Comparison of ENCODE assay signal across 15 cellular contexts in genomic region chr6:29624520-29624961, GRCh38. TPM values are rescaled to one million over a fixed set of nuclear protein-coding genes. Genes with fewer than 3 reads are reported as not detected.
DNase-seq lines count a peak whose midpoint lies in the region; ATAC-seq and TF ChIP-seq lines count a peak whose summit lies in the region.
"Had no signal": no experiment of that assay in that cellular context is flagged by ENCODE, and none has a peak within 500 bp of the region (broad histone marks: within the 10 kb centered on the region; RNA-seq: fewer than 3 reads in every experiment).

No MANE protein-coding gene starts in this region.

- no peaks in the 10 kb centered on the region for H3K9me3 ChIP-seq in CD4-positive, alpha-beta memory T cell (ENCODE audit: control insufficient read depth in 1 of 2, low read length in 2 of 2)
- H3K9me3 ChIP-seq in T-helper 17 cell (ENCODE audit: control insufficient read depth, low read length, poor library complexity, severe bottlenecking) (no peaks in the 10 kb centered on the region), iPS-20b (ENCODE audit: insufficient read depth, low read depth, low read length) (no peaks in the 10 kb centered on the region)
- H3K9me3 ChIP-seq: SJSA1, upper lobe of right lung had no signal

- TF ChIP-seq CTCF in activated CD8-positive, alpha-beta T cell treated with anti-CD3 and anti-CD28 coated beads for 36 hours (IDR thresholded peaks at IDR 0.05), result no peak

- H3K4me1 Mint-ChIP-seq in CD4-positive, alpha-beta memory T cell, result peaks cover 12 to 33% (median 19%) of the 10 kb centered on the region in 4 donors
- peaks cover 50% of the 10 kb centered on the region for H3K4me1 Mint-ChIP-seq in T-helper 17 cell
- peaks cover 11% of the 10 kb centered on the region for H3K4me1 Mint-ChIP-seq in activated CD8-positive, alpha-beta T cell treated with anti-CD3 and anti-CD28 coated beads for 36 hours (ENCODE audit: low read depth)

- H3K27me3 Mint-ChIP-seq in CD4-positive, alpha-beta memory T cell, result no peaks in the 10 kb centered on the region
- no peaks in the 10 kb centered on the region for H3K27me3 Mint-ChIP-seq in T-helper 17 cell
- no peaks in the 10 kb centered on the region for H3K27me3 Mint-ChIP-seq in activated CD8-positive, alpha-beta T cell treated with anti-CD3 and anti-CD28 coated beads for 36 hours
- H3K27me3 Mint-ChIP-seq: effector memory CD8-positive, alpha-beta T cell had no signal

- DNase-seq in CD4-positive, alpha-beta memory T cell, result no peak
- DNase-seq in T-helper 17 cell, result no peak
- DNase-seq in activated CD8-positive, alpha-beta T cell treated with anti-CD3 and anti-CD28 coated beads for 36 hours, result no peak
- no peak for DNase-seq in NCI-H226
- DNase-seq: ACHN; activated naive CD4-positive, alpha-beta T cell treated with anti-CD3 and anti-CD28 coated beads for 36 hours; effector memory CD8-positive, alpha-beta T cell; foreskin keratinocyte; upper lobe of right lung had no signal

- no peaks in the 10 kb centered on the region for H3K36me3 ChIP-seq in CD4-positive, alpha-beta memory T cell (ENCODE audit: insufficient read depth, low read length)
- peaks cover 50% of the 10 kb centered on the region for H3K36me3 ChIP-seq in iPS-20b (ENCODE audit: insufficient read depth, low read depth, low read length)

- peaks cover 10% of the 10 kb centered on the region for H3K4me1 ChIP-seq in CD4-positive, alpha-beta memory T cell (ENCODE audit: insufficient read depth, low read length)
- H3K4me1 ChIP-seq in iPS-20b (ENCODE audit: insufficient read depth, low read length), result peaks cover 49% of the 10 kb centered on the region

- no peaks in the 10 kb centered on the region for H3K27me3 ChIP-seq in CD4-positive, alpha-beta memory T cell (ENCODE audit: insufficient read depth, low read length)
- no peaks in the 10 kb centered on the region for H3K27me3 ChIP-seq in iPS-20b (ENCODE audit: insufficient read depth, low read length)
- H3K27me3 ChIP-seq: foreskin keratinocyte, SJSA1, upper lobe of right lung had no signal

- H3K4me3 ChIP-seq in CD4-positive, alpha-beta memory T cell (ENCODE audit: low read length in 2 of 2), result no peak overlapping the region
- H3K4me3 ChIP-seq in iPS-20b (ENCODE audit: low read length), result peak overlapping the region; percentile 87
- H3K4me3 ChIP-seq: SJSA1, upper lobe of right lung had no signal

- H3K27ac ChIP-seq in CD4-positive, alpha-beta memory T cell (ENCODE audit: low read depth, low read length), result no peak overlapping the region
- H3K27ac ChIP-seq in iPS-20b (ENCODE audit: low read length), result peak overlapping the region; percentile 45
- H3K27ac ChIP-seq: foreskin keratinocyte, HL-60, SJSA1, upper lobe of right lung had no signal

- no peak for ATAC-seq in T-helper 17 cell
- no peak for ATAC-seq in HG03469 (IDR thresholded peaks at IDR 0.05; ENCODE audit: unreplicated experiment)
- no peak for ATAC-seq in activated CD8-positive, alpha-beta T cell treated with anti-CD3 and anti-CD28 coated beads for 36 hours
- ATAC-seq: effector memory CD8-positive, alpha-beta T cell; foreskin keratinocyte; upper lobe of right lung had no signal

- H3K27ac Mint-ChIP-seq in CD4-positive, alpha-beta memory T cell, result peak overlapping the region in 4 of 7 donors; percentile 19 to 75 (median 64)
- peak overlapping the region; percentile 77 for H3K27ac Mint-ChIP-seq in T-helper 17 cell
- H3K27ac Mint-ChIP-seq in activated CD8-positive, alpha-beta T cell treated with anti-CD3 and anti-CD28 coated beads for 36 hours, result no peak overlapping the region
- H3K27ac Mint-ChIP-seq: activated naive CD4-positive, alpha-beta T cell treated with anti-CD3 and anti-CD28 coated beads for 36 hours had no signal

- CTCF ChIA-PET in CD4-positive, alpha-beta memory T cell (lab: Charles Lee; ENCODE audit: partially characterized antibody), result interaction anchor here (21.8 kb wide), 1 partner anchor 29 kb away, joined by 336 read pairs; the partner anchor contains the start of gene MOG
- CTCF ChIA-PET in activated CD8-positive, alpha-beta T cell treated with anti-CD3 and anti-CD28 coated beads for 36 hours (lab: Charles Lee), result interaction anchor here (0.9 to 2.3 kb wide), 2 partner anchors 26 to 29 kb away, joined by 4 to 9 read pairs; no protein-coding TSS in a partner anchor

- peak overlapping the region; percentile 86; the same call in 1 of the 2 replicates for H3K9ac ChIP-seq in iPS-20b (ENCODE audit: low read depth, low read length)

- H3K9me3 Mint-ChIP-seq in CD4-positive, alpha-beta memory T cell, result no peaks in the 10 kb centered on the region
- H3K9me3 Mint-ChIP-seq in activated CD8-positive, alpha-beta T cell treated with anti-CD3 and anti-CD28 coated beads for 36 hours, result no peaks in the 10 kb centered on the region
- H3K9me3 Mint-ChIP-seq: activated naive CD4-positive, alpha-beta T cell treated with anti-CD3 and anti-CD28 coated beads for 36 hours; effector memory CD8-positive, alpha-beta T cell had no signal

- POLR2A ChIA-PET in CD4-positive, alpha-beta memory T cell (lab: Charles Lee; ENCODE audit: partially characterized antibody), result interaction anchor here (1.9 kb wide), 1 partner anchor 25 kb away, joined by 7 read pairs; no protein-coding TSS in a partner anchor
- POLR2A ChIA-PET in activated CD8-positive, alpha-beta T cell treated with anti-CD3 and anti-CD28 coated beads for 36 hours (lab: Charles Lee), result no interaction called here

- H3K36me3 Mint-ChIP-seq in CD4-positive, alpha-beta memory T cell, result peaks cover 24 to 28% of the 10 kb centered on the region in 2 donors
- H3K36me3 Mint-ChIP-seq in T-helper 17 cell (ENCODE audit: low read depth), result peaks cover 24% of the 10 kb centered on the region
- no peaks in the 10 kb centered on the region for H3K36me3 Mint-ChIP-seq in activated CD8-positive, alpha-beta T cell treated with anti-CD3 and anti-CD28 coated beads for 36 hours (ENCODE audit: low read depth)

- H3K4me3 Mint-ChIP-seq in CD4-positive, alpha-beta memory T cell, result no peak overlapping the region
- no peak overlapping the region for H3K4me3 Mint-ChIP-seq in T-helper 17 cell
- no peak overlapping the region for H3K4me3 Mint-ChIP-seq in activated CD8-positive, alpha-beta T cell treated with anti-CD3 and anti-CD28 coated beads for 36 hours
- H3K4me3 Mint-ChIP-seq: activated naive CD4-positive, alpha-beta T cell treated with anti-CD3 and anti-CD28 coated beads for 36 hours; effector memory CD8-positive, alpha-beta T cell had no signal

- intact Hi-C loops in CD4-positive, alpha-beta memory T cell (cut with micrococcal nuclease), result no loop called here
- intact Hi-C loops in activated CD8-positive, alpha-beta T cell treated with anti-CD3 and anti-CD28 coated beads for 36 hours (cut with micrococcal nuclease), result no loop called here

RNA-seq across cellular contexts. Expression of gene GABBR1, which starts 8.4 kb away (rescaled TPM):
- 10 to 100 TPM; 58.1 to 58.9 TPM for total RNA-seq in CD4-positive, alpha-beta memory T cell
- polyA plus RNA-seq in CD4-positive, alpha-beta memory T cell, result 1 to 10 TPM; 1.8 to 2.4 TPM
- total RNA-seq in T-helper 17 cell, result 100 to 1,000 TPM; 101 to 139 TPM
- 10 to 100 TPM; 10.8 to 10.9 TPM for total RNA-seq in activated CD8-positive, alpha-beta T cell treated with anti-CD3 and anti-CD28 coated beads for 36 hours

RNA-seq across cellular contexts. Expression of gene MOG, which starts 32.4 kb away (rescaled TPM):
- total RNA-seq in CD4-positive, alpha-beta memory T cell, result not detected
- polyA plus RNA-seq in CD4-positive, alpha-beta memory T cell, result not detected
- total RNA-seq in T-helper 17 cell, result not detected
- total RNA-seq in activated CD8-positive, alpha-beta T cell treated with anti-CD3 and anti-CD28 coated beads for 36 hours, result not detected
- total RNA-seq: activated naive CD4-positive, alpha-beta T cell treated with anti-CD3 and anti-CD28 coated beads for 36 hours; foreskin keratinocyte; kidney epithelial cell; MCF 10A; SJSA1; upper lobe of right lung had no signal
- polyA plus RNA-seq: foreskin keratinocyte had no signal

RNA-seq across cellular contexts. Expression of gene OR2H2, which starts 39.6 kb away (rescaled TPM):
- total RNA-seq in CD4-positive, alpha-beta memory T cell, result not detected
- not detected for polyA plus RNA-seq in CD4-positive, alpha-beta memory T cell
- not detected for total RNA-seq in T-helper 17 cell
- not detected for total RNA-seq in activated CD8-positive, alpha-beta T cell treated with anti-CD3 and anti-CD28 coated beads for 36 hours
- total RNA-seq: activated naive CD4-positive, alpha-beta T cell treated with anti-CD3 and anti-CD28 coated beads for 36 hours; foreskin keratinocyte; kidney epithelial cell; MCF 10A; SJSA1; upper lobe of right lung had no signal
- polyA plus RNA-seq: foreskin keratinocyte had no signal

RNA-seq across cellular contexts. Expression of gene ZFP57, which starts 56.4 kb away (rescaled TPM):
- not detected for total RNA-seq in CD4-positive, alpha-beta memory T cell
- 1 to 10 TPM; 2.4 to 3.0 TPM for polyA plus RNA-seq in CD4-positive, alpha-beta memory T cell
- total RNA-seq in T-helper 17 cell, result 1 to 10 TPM in 1 of 2 donors, not detected in 1; 3.1 TPM
- total RNA-seq in activated CD8-positive, alpha-beta T cell treated with anti-CD3 and anti-CD28 coated beads for 36 hours, result not detected
- total RNA-seq: activated naive CD4-positive, alpha-beta T cell treated with anti-CD3 and anti-CD28 coated beads for 36 hours; SJSA1; upper lobe of right lung had no signal

Comparison
In these comparisons a context has a peak if more than half of its experiments do, and no peak if none do; other contexts are left out.
1. RNA of gene GABBR1, which starts 8.4 kb away (total RNA-seq): 101 to 139 TPM in T-helper 17 cell and 58.1 to 58.9 TPM in CD4-positive, alpha-beta memory T cell; 10.8 to 10.9 TPM in activated CD8-positive, alpha-beta T cell treated with anti-CD3 and anti-CD28 coated beads for 36 hours; every median in the first group is over 4 times any median in the second.